In genomic region chr19:17718988-17719711, GRCh38 we compare ENCODE assay signal across 8 cellular contexts. TPM values are rescaled to one million over a fixed set of nuclear protein-coding genes. Genes with fewer than 3 reads are reported as not detected.
DNase-seq lines count a peak whose midpoint lies in the region; FAIRE-seq and TF ChIP-seq lines count a peak whose summit lies in the region.

MAP1S (plus strand) TSS chr19:17719480; CDS start chr19:17719503, 23 bp downstream.

- DNase-seq in Ammon's horn (ENCODE audit: low spot score) (peak; percentile 50), HTR-8/SVneo (ENCODE audit: insufficient read length, low spot score) (peak; percentile 77), germinal center (ENCODE audit: low spot score) (peak; percentile 87), nucleus accumbens (lab: John Stamatoyannopoulos, UW) (peak in 42 of 56 donors; percentile 6 to 71 (median 34))
- peak; percentile 17 to 54 (median 28) for DNase-seq in activated naive CD4-positive, alpha-beta T cell (lab: John Stamatoyannopoulos, UW)

- peak; percentile 85 for TF ChIP-seq POLR2A in GM19193 (IDR thresholded peaks at IDR 0.05; ENCODE audit: extremely low read depth, insufficient read depth, insufficient read length)
- TF ChIP-seq POLR2A in Raji (IDR thresholded peaks at IDR 0.05; ENCODE audit: insufficient read depth, low read depth, low read length) = peak; percentile 79

- peak; percentile 67 for FAIRE-seq in HTR-8/SVneo (lab: Jason Lieb, UNC)

- H3K27ac ChIP-seq in temporal lobe (ENCODE audit: low read depth, low read length) = peak within 1 kb of the TSS; percentile 10

RNA-seq across cellular contexts. Expression of gene MAP1S, which starts in this region (rescaled TPM):
- 62.2 TPM for total RNA-seq in temporal lobe

Comparison
In these comparisons a context has a peak if more than half of its experiments do, and no peak if none do; other contexts are left out.
1. Peak in every context shown above with its lines: DNase-seq and H3K27ac ChIP-seq.
2. DNase-seq: peak in every context shown above with its lines; median percentile 87 in germinal center; 77 in HTR-8/SVneo; 50 in Ammon's horn; 34 in nucleus accumbens; 28 in activated naive CD4-positive, alpha-beta T cell.